ENCODE assay signal across 8 cellular contexts in genomic region chr1:211381481-211382181, GRCh38. TPM values are rescaled to one million over a fixed set of nuclear protein-coding genes. Genes with fewer than 3 reads are reported as not detected.
DNase-seq lines count a peak whose midpoint lies in the region; ATAC-seq and TF ChIP-seq lines count a peak whose summit lies in the region.

No MANE protein-coding gene starts in this region.

- H3K9ac ChIP-seq in liver (ENCODE audit: low read depth in 1 of 2, low read length in 2 of 2): no peak overlapping the region

- TF ChIP-seq CTCF in liver (IDR thresholded peaks at IDR 0.05; ENCODE audit: low read depth, low read length, missing input control): no peak

- H3K27me3 Mint-ChIP-seq in activated CD4-positive, alpha-beta memory T cell treated with anti-CD3 and anti-CD28 coated beads for 36 hours: no peaks in the 10 kb centered on the region

- H3K4me1 Mint-ChIP-seq in activated CD4-positive, alpha-beta memory T cell treated with anti-CD3 and anti-CD28 coated beads for 36 hours (ENCODE audit: low read depth): peaks cover 54% of the 10 kb centered on the region

- H3K4me1 ChIP-seq in liver (ENCODE audit: control insufficient read depth in 4 of 4, insufficient read depth in 4 of 4, low read length in 3 of 4) (peaks cover 0 to 10% (median 4%) of the 10 kb centered on the region in 4 donors), aorta (ENCODE audit: control insufficient read depth in 1 of 2, insufficient read depth in 2 of 2, low read length in 2 of 2) (no peaks in the 10 kb centered on the region)

- peak overlapping the region in 2 of 3 donors; percentile 52 to 83 for H3K4me3 ChIP-seq in liver (ENCODE audit: low read depth in 1 of 3, low read length in 3 of 3)
- peak overlapping the region; percentile 73 to 91 for H3K4me3 ChIP-seq in aorta (ENCODE audit: low read length in 2 of 2)

- H3K36me3 ChIP-seq in liver (ENCODE audit: control insufficient read depth in 4 of 4, insufficient read depth in 3 of 4, low read depth in 1 of 4, low read length in 3 of 4) (no peaks in the 10 kb centered on the region), aorta (ENCODE audit: control insufficient read depth in 1 of 2, insufficient read depth in 2 of 2, low read length in 1 of 2) (no peaks in the 10 kb centered on the region)

- ATAC-seq in aorta (ENCODE audit: low FRiP score): no peak

- H3K9me3 ChIP-seq in liver (ENCODE audit: control insufficient read depth in 4 of 4, low read length in 3 of 4) (no peaks in the 10 kb centered on the region), aorta (ENCODE audit: control insufficient read depth, low read length) (no peaks in the 10 kb centered on the region)

- TF ChIP-seq RAD21 in liver (IDR thresholded peaks at IDR 0.05): no peak

- no peaks in the 10 kb centered on the region for H3K9me3 Mint-ChIP-seq in activated CD4-positive, alpha-beta memory T cell treated with anti-CD3 and anti-CD28 coated beads for 36 hours

- CTCF ChIA-PET in activated CD4-positive, alpha-beta memory T cell treated with anti-CD3 and anti-CD28 coated beads for 36 hours (lab: Charles Lee): interaction anchor here (1.3 to 1.5 kb wide), 2 partner anchors 56 to 95 kb away, joined by 4 to 5 read pairs; no protein-coding TSS in a partner anchor

- peak overlapping the region; percentile 78 for H3K4me3 Mint-ChIP-seq in activated CD4-positive, alpha-beta memory T cell treated with anti-CD3 and anti-CD28 coated beads for 36 hours

- no peak overlapping the region for H3K27ac ChIP-seq in liver (ENCODE audit: low read depth in 1 of 2, low read length in 2 of 2)
- no peak overlapping the region for H3K27ac ChIP-seq in aorta (ENCODE audit: low read depth in 1 of 2, low read length in 2 of 2)

- POLR2A ChIA-PET in activated CD4-positive, alpha-beta memory T cell treated with anti-CD3 and anti-CD28 coated beads for 36 hours (lab: Charles Lee): interaction anchor here (0.8 to 1.3 kb wide), 2 partner anchors 40 to 52 kb away, joined by 3 read pairs; no protein-coding TSS in a partner anchor

- H3K27ac Mint-ChIP-seq in activated CD4-positive, alpha-beta memory T cell treated with anti-CD3 and anti-CD28 coated beads for 36 hours: peak overlapping the region; percentile 88

- H3K36me3 Mint-ChIP-seq in activated CD4-positive, alpha-beta memory T cell treated with anti-CD3 and anti-CD28 coated beads for 36 hours: peaks cover 3% of the 10 kb centered on the region

- WGBS in liver: 88% methylated on average over 5 of the region's 5 CpGs
- WGBS in aorta, 2 donors: 63 to 68% methylated on average over 5 of the region's 5 CpGs

- DNase-seq in stimulated activated CD4-positive, alpha-beta T cell treated with anti-CD3 and anti-CD28 coated beads, Interleukin-15, amount 100 ng/mL, for 24 hours: peak; percentile 27
- DNase-seq in stimulated activated CD4-positive, alpha-beta T cell treated with anti-CD3 and anti-CD28 coated beads, Interleukin-4, amount 100 ng/mL, for 1 hour: no peak
- no peak for DNase-seq in activated CD4-positive, alpha-beta memory T cell treated with anti-CD3 and anti-CD28 coated beads for 36 hours
- DNase-seq in aorta (no peak), RPMI8226 (no peak), COR-L47 (lab: John Stamatoyannopoulos, UW) (no peak), islet precursor cell (no peak)

- intact Hi-C loops in activated CD4-positive, alpha-beta memory T cell treated with anti-CD3 and anti-CD28 coated beads for 36 hours (cut with micrococcal nuclease): loop anchor here (1.0 to 10.0 kb wide), 8 partner anchors 29 to 1621 kb away; partner anchors contain the start of genes DTL, INTS7, RCOR3 and SLC30A1
- intact Hi-C loops in aorta (cut with DNase I): loop anchor here (2.0 to 5.0 kb wide), 2 partner anchors 53 to 54 kb away; partner anchors contain the start of gene TRAF5 (in 1 of the 2)

- no peaks in the 10 kb centered on the region for H3K27me3 ChIP-seq in liver (ENCODE audit: control insufficient read depth in 4 of 4, insufficient read depth in 4 of 4, low read length in 3 of 4)
- no peaks in the 10 kb centered on the region for H3K27me3 ChIP-seq in aorta (ENCODE audit: control insufficient read depth in 1 of 2, insufficient read depth in 2 of 2, low read length in 1 of 2)

TF ChIP-seq in liver, 16 proteins besides CTCF, POLR2A, EP300 and RAD21:
- no peak for TF ChIP-seq HNF4A (conservative IDR thresholded peaks at IDR 0.05)
- no peak for TF ChIP-seq HNF4G (IDR thresholded peaks at IDR 0.05)
- TF ChIP-seq GABPA (IDR thresholded peaks at IDR 0.05 in 1 of 2, conservative IDR thresholded peaks at IDR 0.05 in 1 of 2): no peak
- no peak for TF ChIP-seq FOXA2 (IDR thresholded peaks at IDR 0.05)
- no peak for TF ChIP-seq JUND (IDR thresholded peaks at IDR 0.05)
- no peak for TF ChIP-seq ZBTB33 (IDR thresholded peaks at IDR 0.05)
- no peak for TF ChIP-seq FOXA1 (IDR thresholded peaks at IDR 0.05)
- no peak for TF ChIP-seq MAX (IDR thresholded peaks at IDR 0.05)
- no peak for TF ChIP-seq TAF1 (conservative IDR thresholded peaks at IDR 0.05)
- no peak for TF ChIP-seq REST (IDR thresholded peaks at IDR 0.05)
- TF ChIP-seq ATF3 (IDR thresholded peaks at IDR 0.05): no peak
- TF ChIP-seq SP1 (IDR thresholded peaks at IDR 0.05): no peak
- TF ChIP-seq RXRA (IDR thresholded peaks at IDR 0.05): no peak

RNA-seq across cellular contexts. Expression of gene TRAF5, which starts 55.0 kb away (rescaled TPM):
- 10 to 100 TPM; 42.5 to 44.6 TPM for total RNA-seq in activated CD4-positive, alpha-beta memory T cell treated with anti-CD3 and anti-CD28 coated beads for 36 hours
- total RNA-seq in liver: 1 to 10 TPM; 2.5 to 3.3 TPM
- polyA plus RNA-seq in liver: under 1 TPM; 0.68 to 0.74 TPM
- 10 to 100 TPM; 51.5 to 54.9 TPM for total RNA-seq in aorta
- polyA plus RNA-seq in aorta: 10 to 100 TPM in 1 of 2 donors, 1 to 10 TPM in 1; 9.0 to 59.5 TPM

Comparison
In these comparisons a context has a peak if more than half of its experiments do, and no peak if none do; other contexts are left out.
1. RNA of gene TRAF5, which starts 55.0 kb away (total RNA-seq): 51.5 to 54.9 TPM in aorta and 42.5 to 44.6 TPM in activated CD4-positive, alpha-beta memory T cell treated with anti-CD3 and anti-CD28 coated beads for 36 hours; 2.5 to 3.3 TPM in liver; every median in the first group is over 10 times any median in the second.